ENCODE assay signal across 28 cellular contexts in genomic region chr1:215731699-215732098, GRCh38.
"Had no signal": no experiment of that assay in that cellular context is flagged by ENCODE, and none has a peak within 500 bp of the region (broad histone marks: within the 10 kb centered on the region; RNA-seq: fewer than 3 reads in every experiment).

No MANE protein-coding gene starts in this region.

- H3K36me3 Mint-ChIP-seq: activated naive CD8-positive, alpha-beta T cell treated with anti-CD3 and anti-CD28 coated beads for 36 hours had no signal

- H3K4me1 Mint-ChIP-seq: activated naive CD8-positive, alpha-beta T cell treated with anti-CD3 and anti-CD28 coated beads for 36 hours; WTC11 had no signal

- H3K27me3 ChIP-seq: adrenal gland had no signal

- H3K4me3 Mint-ChIP-seq: activated CD8-positive, alpha-beta T cell treated with anti-CD3 and anti-CD28 coated beads, Interleukin-2, amount 10 ng/mL, durations not matched to agents 7 days and 5 days; activated naive CD4-positive, alpha-beta T cell treated with anti-CD3 and anti-CD28 coated beads for 36 hours; activated naive CD8-positive, alpha-beta T cell treated with anti-CD3 and anti-CD28 coated beads for 36 hours; activated T-cell treated with anti-CD3 and anti-CD28 coated beads, Interleukin-2, amount 50 U/mL, for 4 hours; T-helper 1 cell treated with Interleukin-12 subunit alpha and Interleukin-12 subunit beta and Interleukin-4 antibody, amounts not matched to agents 30 μg/mL and 1 μg/mL, for 36 hours; WTC11 had no signal

- H3K9me3 Mint-ChIP-seq: T-helper 1 cell treated with Interleukin-12 subunit alpha and Interleukin-12 subunit beta and Interleukin-4 antibody, amounts not matched to agents 30 μg/mL and 1 μg/mL, for 36 hours had no signal

- H3K27me3 Mint-ChIP-seq: activated naive CD8-positive, alpha-beta T cell treated with anti-CD3 and anti-CD28 coated beads for 36 hours had no signal

- H3K4me1 ChIP-seq: adrenal gland, SJCRH30 had no signal

- ATAC-seq: activated CD8-positive, alpha-beta T cell treated with anti-CD3 and anti-CD28 coated beads, Interleukin-2, amount 10 ng/mL, durations not matched to agents 7 days and 5 days; activated T-cell treated with anti-CD3 and anti-CD28 coated beads, Interleukin-2, amount 50 U/mL, for 4 hours; Panc1; WTC11 had no signal

- H3K4me3 ChIP-seq: adrenal gland, SJCRH30 had no signal

- H3K27ac Mint-ChIP-seq: activated CD8-positive, alpha-beta T cell treated with anti-CD3 and anti-CD28 coated beads, Interleukin-2, amount 10 ng/mL, durations not matched to agents 7 days and 5 days; activated naive CD4-positive, alpha-beta T cell treated with anti-CD3 and anti-CD28 coated beads for 36 hours; activated naive CD8-positive, alpha-beta T cell treated with anti-CD3 and anti-CD28 coated beads for 36 hours; T-helper 1 cell treated with Interleukin-12 subunit alpha and Interleukin-12 subunit beta and Interleukin-4 antibody, amounts not matched to agents 30 μg/mL and 1 μg/mL, for 36 hours; WTC11 had no signal

- H3K9me3 ChIP-seq: adrenal gland, SJCRH30 had no signal

- H3K36me3 ChIP-seq: adrenal gland, SJCRH30 had no signal

- DNase-seq: activated CD4-positive, alpha-beta T cell treated with anti-CD3 and anti-CD28 coated beads for 48 hours; activated CD4-positive, alpha-beta T cell treated with anti-CD3 and anti-CD28 coated beads, Interleukin-2, amount 50 U/mL, for 4 hours; activated CD4-positive, CD25-positive, alpha-beta regulatory T cell treated with anti-CD3 and anti-CD28 coated beads, Interleukin-2, amount 50 U/mL, for 72 hours; activated CD8-positive, alpha-beta memory T cell treated with anti-CD3 and anti-CD28 coated beads, Interleukin-2, amount 50 U/mL, for 48 hours; activated CD8-positive, alpha-beta T cell treated with anti-CD3 and anti-CD28 coated beads, Interleukin-2, amount 10 ng/mL, durations not matched to agents 7 days and 5 days; activated effector memory CD4-positive, alpha-beta T cell treated with anti-CD3 and anti-CD28 coated beads, Interleukin-2, amount 50 U/mL, for 16 hours; activated naive CD4-positive, alpha-beta T cell treated with anti-CD3 and anti-CD28 coated beads for 36 hours; activated naive CD8-positive, alpha-beta T cell treated with anti-CD3 and anti-CD28 coated beads for 36 hours; activated T-cell treated with anti-CD3 and anti-CD28 coated beads, Interleukin-2, amount 50 U/mL, for 4 hours; adrenal gland; anterior cingulate cortex; cerebellar nuclear complex; MM.1S; NCI-H1105; NCI-H1436; NCI-H1694 treated with DMSO at 0.1 percent for 48 hours; NCI-H2029 treated with DMSO at 0.1 percent for 48 hours; NCI-H345; NCI-H510A; NCI-H526 treated with DMSO at 0.1 percent for 48 hours; NCI-H82; NK-92 treated with Interleukin-12 subunit alpha and Interleukin-12 subunit beta, amount 100 ng/mL, for 24 hours; OCI-M1; Right ventricle myocardium superior; SJCRH30 had no signal
